Comparison of ENCODE assay signal across 23 cellular contexts in genomic region chr4:136754810-136755530, GRCh38.
"Had no signal": no experiment of that assay in that cellular context is flagged by ENCODE, and none has a peak within 500 bp of the region (broad histone marks: within the 10 kb centered on the region; RNA-seq: fewer than 3 reads in every experiment).

No MANE protein-coding gene starts in this region.

- H3K27ac ChIP-seq: adrenal gland, body of pancreas, PC-9, WERI-Rb-1 had no signal

- H3K9me3 ChIP-seq: adrenal gland, body of pancreas had no signal

- H3K27me3 Mint-ChIP-seq: activated CD4-positive, alpha-beta memory T cell treated with anti-CD3 and anti-CD28 coated beads, Interleukin-2, amount 10 ng/mL, durations not matched to agents 7 days and 5 days; activated CD4-positive, alpha-beta T cell treated with anti-CD3 and anti-CD28 coated beads for 36 hours; activated naive CD8-positive, alpha-beta T cell treated with anti-CD3 and anti-CD28 coated beads, Interleukin-2, amount 10 ng/mL, durations not matched to agents 7 days and 5 days; T-cell had no signal

- H3K27ac Mint-ChIP-seq: activated CD4-positive, alpha-beta memory T cell treated with anti-CD3 and anti-CD28 coated beads, Interleukin-2, amount 10 ng/mL, durations not matched to agents 7 days and 5 days; activated CD4-positive, alpha-beta T cell treated with anti-CD3 and anti-CD28 coated beads for 36 hours; activated naive CD8-positive, alpha-beta T cell treated with anti-CD3 and anti-CD28 coated beads, Interleukin-2, amount 10 ng/mL, durations not matched to agents 7 days and 5 days; T-cell had no signal

- H3K4me3 Mint-ChIP-seq: activated CD4-positive, alpha-beta memory T cell treated with anti-CD3 and anti-CD28 coated beads, Interleukin-2, amount 10 ng/mL, durations not matched to agents 7 days and 5 days; activated CD4-positive, alpha-beta T cell treated with anti-CD3 and anti-CD28 coated beads for 36 hours; activated naive CD8-positive, alpha-beta T cell treated with anti-CD3 and anti-CD28 coated beads, Interleukin-2, amount 10 ng/mL, durations not matched to agents 7 days and 5 days; T-cell had no signal

- ATAC-seq: activated CD4-positive, alpha-beta T cell treated with anti-CD3 and anti-CD28 coated beads for 36 hours; body of pancreas; T-cell had no signal

- H3K27me3 ChIP-seq: adrenal gland, body of pancreas had no signal

- DNase-seq: activated CD4-positive, alpha-beta memory T cell treated with anti-CD3 and anti-CD28 coated beads, Interleukin-2, amount 10 ng/mL, durations not matched to agents 7 days and 5 days; activated CD4-positive, alpha-beta T cell treated with anti-CD3 and anti-CD28 coated beads for 36 hours; activated CD4-positive, alpha-beta T cell treated with anti-CD3 and anti-CD28 coated beads, Interleukin-2, amount 50 U/mL, for 1 hour; activated naive CD4-positive, alpha-beta T cell treated with anti-CD3 and anti-CD28 coated beads, Interleukin-2, amount 50 U/mL, for 16 hours; activated naive CD8-positive, alpha-beta T cell treated with anti-CD3 and anti-CD28 coated beads, Interleukin-2, amount 10 ng/mL, durations not matched to agents 7 days and 5 days; adrenal gland; anterior cingulate cortex; body of pancreas; central memory CD4-positive, alpha-beta T cell; KG1; MV-4-11; NCI-H1105; NCI-H1436; NCI-H1694 treated with DMSO at 0.1 percent for 48 hours; NCI-H2029 treated with DMSO at 0.1 percent for 48 hours; NCI-H345; NCI-H510A; NCI-H69; NK-92 treated with Interleukin-12 subunit alpha and Interleukin-12 subunit beta, amount 100 ng/mL, for 24 hours; PC-9; SHP77 treated with DMSO at 0.1 percent for 48 hours; T-cell; WERI-Rb-1 had no signal

- H3K36me3 ChIP-seq: adrenal gland, WERI-Rb-1 had no signal

- H2AFZ ChIP-seq: PC-9 had no signal

- H3K36me3 Mint-ChIP-seq: activated naive CD8-positive, alpha-beta T cell treated with anti-CD3 and anti-CD28 coated beads, Interleukin-2, amount 10 ng/mL, durations not matched to agents 7 days and 5 days; T-cell had no signal

- H3K4me1 Mint-ChIP-seq: activated CD4-positive, alpha-beta memory T cell treated with anti-CD3 and anti-CD28 coated beads, Interleukin-2, amount 10 ng/mL, durations not matched to agents 7 days and 5 days; activated CD4-positive, alpha-beta T cell treated with anti-CD3 and anti-CD28 coated beads for 36 hours; activated naive CD8-positive, alpha-beta T cell treated with anti-CD3 and anti-CD28 coated beads, Interleukin-2, amount 10 ng/mL, durations not matched to agents 7 days and 5 days; T-cell had no signal

- H3K4me3 ChIP-seq: adrenal gland, body of pancreas, PC-9 had no signal

- H3K9me3 Mint-ChIP-seq: activated naive CD8-positive, alpha-beta T cell treated with anti-CD3 and anti-CD28 coated beads, Interleukin-2, amount 10 ng/mL, durations not matched to agents 7 days and 5 days had no signal

- H3K4me2 ChIP-seq: PC-9 had no signal

- H3K4me1 ChIP-seq: adrenal gland, body of pancreas had no signal
